Comparison of ENCODE assay signal across 8 cellular contexts in the genomic region with DNA sequence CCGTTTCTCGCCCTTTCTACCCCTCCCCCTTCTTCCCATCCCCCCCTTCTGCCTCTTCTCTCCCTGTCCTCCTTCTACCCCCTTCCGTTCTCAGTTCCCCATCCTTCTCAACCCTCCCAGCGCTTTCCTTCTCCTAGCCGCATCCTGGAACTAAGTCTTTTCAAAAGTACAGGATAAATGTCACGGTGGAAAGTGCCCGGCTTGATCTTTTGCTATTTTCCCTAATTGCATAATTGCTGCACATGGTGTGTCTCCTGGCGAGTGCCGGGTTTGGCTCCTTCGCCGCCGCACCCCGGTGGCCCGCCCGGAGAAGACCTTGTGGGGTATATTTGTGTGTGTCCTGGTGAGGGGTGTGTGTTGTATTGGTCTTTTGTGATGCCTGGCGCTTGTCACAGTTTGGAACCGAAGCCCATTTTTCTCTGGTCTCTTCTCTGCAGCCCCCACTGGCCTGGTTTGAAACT. TPM values are rescaled to one million over a fixed set of nuclear protein-coding genes. Genes with fewer than 3 reads are reported as not detected.
DNase-seq lines count a peak whose midpoint lies in the region; ATAC-seq lines count a peak whose summit lies in the region.

No MANE protein-coding gene starts in this region.

- H2BK5ac ChIP-seq in mesenchymal stem cell (ENCODE audit: low read depth, low read length, poor library complexity, severe bottlenecking) = no peak overlapping the region

- H3K36me3 ChIP-seq in effector memory CD4-positive, alpha-beta T cell (ENCODE audit: control insufficient read depth, insufficient read depth, low read length) = no peaks in the 10 kb centered on the region
- peaks cover 0 to 2% of the 10 kb centered on the region in 2 experiments for H3K36me3 ChIP-seq in mesenchymal stem cell (ENCODE audit: control insufficient read depth in 1 of 2, insufficient read depth in 2 of 2, low read depth in 1 of 2, low read length in 2 of 2)

- H3K4ac ChIP-seq in mesenchymal stem cell (ENCODE audit: low read depth in 1 of 2, low read length in 2 of 2) = no peak overlapping the region

- peak overlapping the region; percentile 16 for H2AFZ ChIP-seq in mesenchymal stem cell (ENCODE audit: low read depth, low read length)

- H2BK12ac ChIP-seq in mesenchymal stem cell (ENCODE audit: low read length in 2 of 2) = peak overlapping the region in 1 of 2 experiments; percentile 90

- H2BK120ac ChIP-seq in mesenchymal stem cell (ENCODE audit: low read depth, low read length) = no peak overlapping the region

- ATAC-seq in HG03196 (IDR thresholded peaks at IDR 0.05; ENCODE audit: unreplicated experiment) = peak; percentile 8

- H4K8ac ChIP-seq in mesenchymal stem cell (ENCODE audit: low read length) = peak overlapping the region; percentile 91

- H3K27me3 ChIP-seq in effector memory CD4-positive, alpha-beta T cell (replicated peaks; ENCODE audit: control insufficient read depth, insufficient read depth, low read length, poor library complexity, severe bottlenecking) = peaks cover 6% of the 10 kb centered on the region
- H3K27me3 ChIP-seq in mesenchymal stem cell (ENCODE audit: control insufficient read depth in 1 of 2, insufficient read depth in 1 of 2, low read length in 2 of 2) = peaks cover 0 to 6% of the 10 kb centered on the region in 2 experiments

- H3K9ac ChIP-seq in mesenchymal stem cell (ENCODE audit: low read length) = peak overlapping the region; percentile 91

- H2AK5ac ChIP-seq in mesenchymal stem cell (ENCODE audit: low read length, severe bottlenecking) = no peak overlapping the region

- peak overlapping the region; percentile 49 for H2BK15ac ChIP-seq in mesenchymal stem cell (ENCODE audit: low read depth, poor library complexity, severe bottlenecking)

- no peak overlapping the region for H3K27ac ChIP-seq in effector memory CD4-positive, alpha-beta T cell (ENCODE audit: insufficient read depth, low read length, poor library complexity, severe bottlenecking)
- H3K27ac ChIP-seq in mesenchymal stem cell (ENCODE audit: low read length, poor library complexity, severe bottlenecking) = no peak overlapping the region
- H3K27ac ChIP-seq in substantia nigra (ENCODE audit: low read depth, low read length, poor library complexity, severe bottlenecking) = peak overlapping the region; percentile 86

- H3K4me2 ChIP-seq in mesenchymal stem cell (ENCODE audit: low read length, poor library complexity, severe bottlenecking) = peak overlapping the region; percentile 77

- H3K4me3 ChIP-seq in effector memory CD4-positive, alpha-beta T cell (ENCODE audit: insufficient read depth, low read depth, low read length, poor library complexity, severe bottlenecking) = peak overlapping the region; percentile 65
- peak overlapping the region; percentile 88 to 99 for H3K4me3 ChIP-seq in mesenchymal stem cell (ENCODE audit: insufficient read depth in 1 of 2, low read depth in 1 of 2, low read length in 2 of 2)

- no peak overlapping the region for H3K23ac ChIP-seq in mesenchymal stem cell (ENCODE audit: low read length in 2 of 2)

- under 1% methylated on average over 17 of the region's 17 CpGs for WGBS in mesenchymal stem cell

- H3K18ac ChIP-seq in mesenchymal stem cell (ENCODE audit: low read depth in 1 of 2, low read length in 2 of 2) = peak overlapping the region; percentile 27 to 95

- peak; percentile 18 to 67 for DNase-seq in NCI-H526 (lab: John Stamatoyannopoulos, UW)
- DNase-seq in NCI-H526 treated with DMSO at 0.1 percent for 48 hours (lab: John Stamatoyannopoulos, UW) = no peak
- DNase-seq in SW480 (ENCODE audit: low spot score) = peak; percentile 20
- no peak for DNase-seq in effector memory CD4-positive, alpha-beta T cell
- DNase-seq in mesenchymal stem cell = peak; percentile 46
- peak in 39 of 49 donors; percentile 9 to 70 (median 44) for DNase-seq in substantia nigra (lab: John Stamatoyannopoulos, UW)
- DNase-seq in SHP77 (lab: John Stamatoyannopoulos, UW) = no peak

- no peak overlapping the region for H4K91ac ChIP-seq in mesenchymal stem cell (ENCODE audit: low read length)

- H3K79me1 ChIP-seq in mesenchymal stem cell (replicated peaks; ENCODE audit: low read length, poor library complexity, severe bottlenecking) = peaks cover 6% of the 10 kb centered on the region

- peak overlapping the region in 1 of 2 experiments; percentile 84 for H3K14ac ChIP-seq in mesenchymal stem cell (ENCODE audit: low read length in 2 of 2)

- H3K9me3 ChIP-seq in effector memory CD4-positive, alpha-beta T cell (ENCODE audit: control insufficient read depth, low read length) = no peaks in the 10 kb centered on the region
- no peaks in the 10 kb centered on the region for H3K9me3 ChIP-seq in mesenchymal stem cell (ENCODE audit: control insufficient read depth, low read length)

- H3K4me1 ChIP-seq in effector memory CD4-positive, alpha-beta T cell (ENCODE audit: control insufficient read depth, insufficient read depth, low read length, poor library complexity, severe bottlenecking) = peaks cover 2% of the 10 kb centered on the region
- peaks cover 4% of the 10 kb centered on the region for H3K4me1 ChIP-seq in mesenchymal stem cell (ENCODE audit: control insufficient read depth, insufficient read depth, low read depth, low read length)

RNA-seq across cellular contexts. Expression of a gene that starts 0.6 kb away (rescaled TPM):
- polyA plus RNA-seq in mesenchymal stem cell (2013, experiment 1 of 2) = 27.2 TPM
- 26.3 TPM for polyA plus RNA-seq in mesenchymal stem cell (2013, experiment 2 of 2)

Comparison
In these comparisons a context has a peak if more than half of its experiments do, and no peak if none do; other contexts are left out.
1. DNase-seq: peak in NCI-H526 (2 of 2), SW480 (single experiment), mesenchymal stem cell (single experiment) and substantia nigra (39 of 49); none in NCI-H526 treated with DMSO at 0.1 percent for 48 hours (single experiment), effector memory CD4-positive, alpha-beta T cell (0 of 3) and SHP77 (0 of 2).